In genomic region chr1:30834249-30834648, GRCh38 we compare ENCODE assay signal across 22 cellular contexts.
DNase-seq lines count a peak whose midpoint lies in the region; ATAC-seq, FAIRE-seq and TF ChIP-seq lines count a peak whose summit lies in the region.
"Had no signal": no experiment of that assay in that cellular context is flagged by ENCODE, and none has a peak within 500 bp of the region (broad histone marks: within the 10 kb centered on the region; RNA-seq: fewer than 3 reads in every experiment).

No MANE protein-coding gene starts in this region.

- FAIRE-seq in HepG2 (lab: Jason Lieb, UNC), result no peak
- FAIRE-seq: GM12891, K562 had no signal

- no peak overlapping the region for H2AFZ ChIP-seq in HepG2 (ENCODE audit: low read length)

- no peaks in the 10 kb centered on the region for H3K79me2 ChIP-seq in HepG2 (ENCODE audit: insufficient read depth, low read length)

- H3K27me3 ChIP-seq in HepG2 (ENCODE audit: control insufficient read depth in 1 of 2, insufficient read depth in 2 of 2, low read length in 2 of 2) (no peaks in the 10 kb centered on the region; a peak in 3 of 5 replicates), right lobe of liver (no peaks in the 10 kb centered on the region), uterus (no peaks in the 10 kb centered on the region)
- H3K27me3 ChIP-seq: Peyer's patch had no signal

- no TSS peak for BruUV-seq in HepG2 (replicated peaks; lab: Mats Ljungman, UMichigan)

- POLR2A ChIA-PET in HepG2 (lab: Yijun Ruan, JAX), result no interaction called here

- CTCF ChIA-PET in HepG2 (lab: Yijun Ruan, JAX; ENCODE audit: low intra/inter-chr PET ratio, low total read pairs), result no interaction called here

- no peak for TF ChIP-seq RAD21 in HepG2 (CRISPR knock-in tag; IDR thresholded peaks at IDR 0.05)

- TF ChIP-seq CTCF in HepG2 (CRISPR knock-in tag; IDR thresholded peaks at IDR 0.05), result no peak
- TF ChIP-seq CTCF in right lobe of liver (IDR thresholded peaks at IDR 0.05), result no peak
- no peak for TF ChIP-seq CTCF in uterus (IDR thresholded peaks at IDR 0.05)

- H3K9me3 ChIP-seq in HepG2 (ENCODE audit: low read length), result no peaks in the 10 kb centered on the region
- no peaks in the 10 kb centered on the region for H3K9me3 ChIP-seq in right lobe of liver
- no peaks in the 10 kb centered on the region for H3K9me3 ChIP-seq in uterus
- H3K9me3 ChIP-seq: Peyer's patch had no signal

- DNase-seq in DMS79 treated with DMSO at 0.1 percent for 48 hours (lab: John Stamatoyannopoulos, UW) (peak; percentile 15), DMS79 (lab: John Stamatoyannopoulos, UW) (no peak), HepG2 (ENCODE audit: low spot score) (no peak), right lobe of liver (no peak), NCI-H2107 treated with DMSO at 0.1 percent for 48 hours (lab: John Stamatoyannopoulos, UW; ENCODE audit: unreplicated experiment) (peak; percentile 79), uterus (no peak)
- DNase-seq: AML-193; GOT3; NCI-H1694 treated with DMSO at 0.1 percent for 48 hours; NCI-H226; NCI-H524; NK-92 treated with Interleukin-12 subunit alpha and Interleukin-12 subunit beta, amount 100 ng/mL, for 24 hours; Peyer's patch; SW 1271; T-helper 2 cell had no signal

- in situ Hi-C loops in HepG2 (cut with HindIII; ENCODE audit: extremely low pct_ligation_motif_present, low pct_unique_long_range_greater_than_20kb), result no loop called here

- H3K4me1 ChIP-seq in HepG2 (ENCODE audit: insufficient read depth, low read length), result no peaks in the 10 kb centered on the region
- no peaks in the 10 kb centered on the region for H3K4me1 ChIP-seq in right lobe of liver
- no peaks in the 10 kb centered on the region for H3K4me1 ChIP-seq in uterus
- H3K4me1 ChIP-seq: Peyer's patch had no signal

- intact Hi-C loops in HepG2 (cut with micrococcal nuclease; ENCODE audit: unreplicated experiment) (no loop called here), right lobe of liver (cut with DNase I) (no loop called here), uterus (cut with DNase I; ENCODE audit: low total_unique reads) (no loop called here)

- H3K27ac ChIP-seq in HepG2 (ENCODE audit: extremely low read length, insufficient read depth, low read length), result no peak overlapping the region
- no peak overlapping the region for H3K27ac ChIP-seq in right lobe of liver
- H3K27ac ChIP-seq in uterus, result no peak overlapping the region
- H3K27ac ChIP-seq: 22Rv1, C4-2B, Peyer's patch had no signal

- no peak for TF ChIP-seq POLR2A in HepG2 (IDR thresholded peaks at IDR 0.05; ENCODE audit: insufficient read depth in 1 of 2, low read depth in 2 of 2, low read length in 2 of 2)
- TF ChIP-seq POLR2A in right lobe of liver (IDR thresholded peaks at IDR 0.05), result no peak
- no peak for TF ChIP-seq POLR2A in uterus (IDR thresholded peaks at IDR 0.05)

- no peaks in the 10 kb centered on the region for H3K36me3 ChIP-seq in HepG2 (replicated peaks in 1 of 2; ENCODE audit: control insufficient read depth in 1 of 2, insufficient read depth in 2 of 2, low read length in 2 of 2)
- no peaks in the 10 kb centered on the region for H3K36me3 ChIP-seq in right lobe of liver
- H3K36me3 ChIP-seq in uterus, result no peaks in the 10 kb centered on the region
- H3K36me3 ChIP-seq: Peyer's patch had no signal

- H4K20me1 ChIP-seq in HepG2 (ENCODE audit: insufficient read depth, low read length), result no peaks in the 10 kb centered on the region

- 1% methylated on average over 4 of the region's 4 CpGs for WGBS in HepG2 (ENCODE audit: low lambda C conversion rate)
- WGBS in right lobe of liver (ENCODE audit: insufficient coverage, low coverage, low lambda C conversion rate, missing lambda C conversion rate), result 57% methylated on average over 4 of the region's 4 CpGs

- H3K4me2 ChIP-seq in HepG2 (ENCODE audit: low read depth, low read length), result no peak overlapping the region

- no peak for ATAC-seq in HepG2
- ATAC-seq in right lobe of liver, result no peak
- no peak for ATAC-seq in HG03095 (IDR thresholded peaks at IDR 0.05; ENCODE audit: unreplicated experiment)
- ATAC-seq in HG03159 (IDR thresholded peaks at IDR 0.05; ENCODE audit: unreplicated experiment), result no peak
- ATAC-seq: K562, Right ventricle myocardium inferior had no signal

- H3K9ac ChIP-seq in HepG2 (ENCODE audit: insufficient read depth, low read depth, low read length), result no peak overlapping the region

- no peak overlapping the region for H3K4me3 ChIP-seq in HepG2 (replicated peaks in 1 of 3; ENCODE audit: insufficient read depth in 1 of 3, low read depth in 2 of 3, low read length in 3 of 3)
- no peak overlapping the region for H3K4me3 ChIP-seq in right lobe of liver
- no peak overlapping the region for H3K4me3 ChIP-seq in uterus
- H3K4me3 ChIP-seq: K562, Peyer's patch had no signal

- TF ChIP-seq EP300 in HepG2 (IDR thresholded peaks at IDR 0.05; ENCODE audit: low read depth in 2 of 2, low read length in 2 of 2) (no peak), HepG2 (CRISPR knock-in tag; IDR thresholded peaks at IDR 0.05; ENCODE audit: borderline replicate concordance) (no peak)

TF ChIP-seq in HepG2, 621 proteins besides CTCF, POLR2A, EP300 and RAD21:
- TF ChIP-seq MNT (IDR thresholded peaks at IDR 0.05) (peak; percentile 73), TCF7L2 (IDR thresholded peaks at IDR 0.05; ENCODE audit: low read depth, low read length) (no peak)

Comparison
In these comparisons a context has a peak if more than half of its experiments do, and no peak if none do; other contexts are left out.
1. DNase-seq: peak in DMS79 treated with DMSO at 0.1 percent for 48 hours (single experiment) and NCI-H2107 treated with DMSO at 0.1 percent for 48 hours (single experiment); none in DMS79 (single experiment), HepG2 (single experiment), right lobe of liver (0 of 3) and uterus (0 of 2).